14 cellular contexts compared by ENCODE assay signal in the genomic region with DNA sequence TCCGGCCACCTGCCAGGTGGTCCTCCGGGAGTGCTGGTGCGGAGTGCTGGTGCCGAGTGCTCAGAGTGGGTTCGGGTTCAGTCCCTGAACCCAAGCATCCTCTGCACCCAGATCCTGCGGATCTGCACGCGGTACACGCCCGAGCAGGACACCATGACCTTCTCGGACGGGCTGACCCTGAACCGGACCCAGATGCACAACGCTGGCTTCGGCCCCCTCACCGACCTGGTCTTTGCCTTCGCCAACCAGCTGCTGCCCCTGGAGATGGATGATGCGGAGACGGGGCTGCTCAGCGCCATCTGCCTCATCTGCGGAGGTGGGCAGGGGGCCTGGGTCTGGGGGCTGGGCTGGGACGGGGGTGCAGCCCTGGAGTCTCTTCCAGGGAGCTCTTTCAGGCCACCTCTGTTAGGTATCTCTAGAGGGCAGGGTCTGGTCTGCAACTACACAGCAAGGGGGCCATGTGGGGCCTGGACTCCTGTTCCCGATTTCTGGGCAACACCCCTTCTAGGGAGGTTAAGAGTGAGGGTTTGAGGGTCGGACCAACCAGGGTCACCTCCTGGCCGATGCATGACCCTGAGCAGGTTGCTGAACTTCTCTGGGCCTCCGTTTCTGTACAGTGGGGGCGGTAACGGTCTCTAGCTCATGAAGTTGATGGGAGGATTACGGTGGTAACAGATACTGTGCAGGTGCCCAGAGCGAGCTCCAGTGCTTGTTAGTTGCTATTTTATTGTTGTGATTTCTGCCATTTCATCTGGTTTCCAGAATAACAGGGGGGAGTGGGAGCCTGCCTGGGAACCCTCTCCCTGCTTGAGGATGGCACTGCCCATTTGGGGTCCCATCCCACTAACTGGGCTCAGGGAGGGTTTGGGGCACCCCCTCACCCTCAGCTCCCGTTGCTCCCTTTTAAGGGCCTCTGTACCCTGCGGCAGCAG. TPM values are rescaled to one million over a fixed set of nuclear protein-coding genes. Genes with fewer than 3 reads are reported as not detected.
A peak's percentile ranks its signal among the peaks of the same experiment; 100 is the strongest.
DNase-seq lines count a peak whose midpoint lies in the region; ATAC-seq and TF ChIP-seq lines count a peak whose summit lies in the region.
"Had no signal": no experiment of that assay in that cellular context is flagged by ENCODE, and none has a peak within 500 bp of the region (broad histone marks: within the 10 kb centered on the region; RNA-seq: fewer than 3 reads in every experiment).

No MANE protein-coding gene starts in this region.

- H3K4me3 ChIP-seq in breast epithelium: no peak overlapping the region
- H3K4me3 ChIP-seq in mammary epithelial cell (replicated peaks in 1 of 3; ENCODE audit: insufficient read depth in 1 of 3, low read depth in 2 of 3, low read length in 3 of 3): no peak overlapping the region
- H3K4me3 ChIP-seq in adrenal gland: no peak overlapping the region
- no peak overlapping the region for H3K4me3 ChIP-seq in testis

- no peaks in the 10 kb centered on the region for H3K36me3 ChIP-seq in breast epithelium
- H3K36me3 ChIP-seq in mammary epithelial cell (ENCODE audit: insufficient read depth, low read length): peaks cover 15% of the 10 kb centered on the region
- peaks cover 0 to 37% of the 10 kb centered on the region in 2 donors for H3K36me3 ChIP-seq in adrenal gland (replicated peaks in 1 of 2)
- no peaks in the 10 kb centered on the region for H3K36me3 ChIP-seq in testis (ENCODE audit: low read depth, missing control alignments)

- WGBS in mammary epithelial cell (ENCODE audit: low coverage, missing lambda C conversion rate): 79% methylated on average over 19 of the region's 32 CpGs
- 61 to 76% (median 71%) methylated on average over 17 to 32 of the region's 32 CpGs for WGBS in adrenal gland, 4 donors
- 65 to 76% methylated on average over 19 to 32 of the region's 32 CpGs for WGBS in testis, 2 donors

- H3K27ac ChIP-seq in breast epithelium: peak overlapping the region; percentile 61 to 82
- no peak overlapping the region for H3K27ac ChIP-seq in mammary epithelial cell (ENCODE audit: insufficient read depth, low read depth, low read length)
- peak overlapping the region in 2 of 5 donors; percentile 3 to 50 for H3K27ac ChIP-seq in adrenal gland
- peak overlapping the region; percentile 74 to 83 for H3K27ac ChIP-seq in testis

- intact Hi-C loops in breast epithelium (cut with DNase I; ENCODE audit: low total_unique reads) (loop anchor here (5.0 kb wide), 1 partner anchor 52 kb away; no protein-coding TSS in a partner anchor), mammary epithelial cell (cut with micrococcal nuclease) (loop anchor here (1.0 to 5.0 kb wide), 3 partner anchors 43 to 152 kb away; no protein-coding TSS in a partner anchor), adrenal gland (cut with DNase I) (loop anchor here in 1 of 2 donors (2.0 to 10.0 kb wide), 2 partner anchors 50 to 160 kb away; no protein-coding TSS in a partner anchor), testis (cut with DNase I; ENCODE audit: low total_unique reads) (loop anchor here (5.0 kb wide), 1 partner anchor 52 kb away; no protein-coding TSS in a partner anchor)

- no peaks in the 10 kb centered on the region for H3K27me3 ChIP-seq in breast epithelium
- H3K27me3 ChIP-seq in mammary epithelial cell (ENCODE audit: insufficient read depth, low read length): no peaks in the 10 kb centered on the region
- no peaks in the 10 kb centered on the region for H3K27me3 ChIP-seq in adrenal gland
- H3K27me3 ChIP-seq in testis: no peaks in the 10 kb centered on the region

- H3K4me3 Mint-ChIP-seq in memory B cell: no peak overlapping the region

- H3K27me3 Mint-ChIP-seq in memory B cell: no peaks in the 10 kb centered on the region
- H3K27me3 Mint-ChIP-seq: progenitor cell of endocrine pancreas had no signal

- no peak overlapping the region for H3K4me2 ChIP-seq in mammary epithelial cell (ENCODE audit: insufficient read depth, low read depth, low read length)

- DNase-seq in breast epithelium (ENCODE audit: low spot score in 2 of 2) (no peak), mammary epithelial cell (no peak), adrenal gland (peak in 4 of 7 donors; percentile 19 to 65 (median 34)), memory B cell (ENCODE audit: low spot score in 2 of 2) (peak in 1 of 2 donors; percentile 15), testis (no peak)
- no peak for DNase-seq in stimulated activated naive CD8-positive, alpha-beta T cell treated with anti-CD3 and anti-CD28 coated beads, Interleukin-15, Interleukin-2, amounts not matched to agents 100 U/mL and 50 U/mL, for 24 hours
- DNase-seq: NCI-H748 treated with DMSO at 0.1 percent for 48 hours, SHP77 treated with DMSO at 0.1 percent for 48 hours had no signal

- H3K9me3 ChIP-seq in breast epithelium: no peaks in the 10 kb centered on the region
- H3K9me3 ChIP-seq in mammary epithelial cell (replicated peaks; ENCODE audit: insufficient read depth, low read length): no peaks in the 10 kb centered on the region
- H3K9me3 ChIP-seq in adrenal gland (replicated peaks in 1 of 3): no peaks in the 10 kb centered on the region
- no peaks in the 10 kb centered on the region for H3K9me3 ChIP-seq in testis

- TF ChIP-seq CTCF in breast epithelium (IDR thresholded peaks at IDR 0.05) (no peak), mammary epithelial cell (conservative IDR thresholded peaks at IDR 0.05 in 1 of 2, IDR thresholded peaks at IDR 0.05 in 1 of 2; ENCODE audit: extremely low read depth in 1 of 2, insufficient read depth in 1 of 2, low read depth in 1 of 2, low read length in 2 of 2) (no peak), adrenal gland (IDR thresholded peaks at IDR 0.05) (no peak), testis (IDR thresholded peaks at IDR 0.05) (no peak)

- H3K4me1 ChIP-seq in breast epithelium (peaks cover 4 to 9% of the 10 kb centered on the region in 2 donors), mammary epithelial cell (ENCODE audit: insufficient read depth, low read length) (peaks cover 13% of the 10 kb centered on the region), adrenal gland (replicated peaks in 1 of 2) (peaks cover 7 to 45% of the 10 kb centered on the region in 2 donors), testis (peaks cover 57% of the 10 kb centered on the region)

- dilution Hi-C loops in mammary epithelial cell (cut with HindIII; ENCODE audit: low sequenced_read_pairs): no loop called here

- in situ Hi-C loops in mammary epithelial cell (cut with MboI; ENCODE audit: low sequenced_read_pairs in 2 of 2): loop anchor here (5.0 to 10.0 kb wide), 3 partner anchors 47 to 150 kb away; a partner anchor contains a TSS

- peaks cover 10% of the 10 kb centered on the region for H3K36me3 Mint-ChIP-seq in memory B cell

- ATAC-seq in memory B cell (ENCODE audit: low read depth) (no peak), GM18502 (IDR thresholded peaks at IDR 0.05; ENCODE audit: poor library complexity, unreplicated experiment) (no peak), HG02870 (IDR thresholded peaks at IDR 0.05; ENCODE audit: unreplicated experiment) (no peak)
- no peak for ATAC-seq in stimulated activated naive CD8-positive, alpha-beta T cell treated with anti-CD3 and anti-CD28 coated beads, Interleukin-15, Interleukin-2, amounts not matched to agents 100 U/mL and 50 U/mL, for 24 hours

- no peaks in the 10 kb centered on the region for H4K20me1 ChIP-seq in mammary epithelial cell (ENCODE audit: insufficient read depth, low read length)

- TF ChIP-seq POLR2A in breast epithelium (IDR thresholded peaks at IDR 0.05) (no peak), adrenal gland (IDR thresholded peaks at IDR 0.05) (no peak), testis (IDR thresholded peaks at IDR 0.05) (no peak)

- no TSS peak for BruUV-seq in mammary epithelial cell (replicated peaks; lab: Mats Ljungman, UMichigan)

- peaks cover 10% of the 10 kb centered on the region for H3K79me2 ChIP-seq in mammary epithelial cell (ENCODE audit: insufficient read depth, low read length)

- H3K9me3 Mint-ChIP-seq in memory B cell: no peaks in the 10 kb centered on the region

- H2AFZ ChIP-seq in mammary epithelial cell (ENCODE audit: low read depth, low read length): no peak overlapping the region

- peak overlapping the region; percentile 11 for H3K27ac Mint-ChIP-seq in memory B cell
- H3K27ac Mint-ChIP-seq: progenitor cell of endocrine pancreas had no signal

- peaks cover 21% of the 10 kb centered on the region for H3K4me1 Mint-ChIP-seq in memory B cell

- CTCF ChIA-PET in mammary epithelial cell (lab: Charles Lee; ENCODE audit: low non-redundant PET): interaction anchor here (0.7 to 1.4 kb wide), 3 partner anchors 47 to 333 kb away, joined by 3 to 13 read pairs (median 6); no protein-coding TSS in a partner anchor

- no peak overlapping the region for H3K9ac ChIP-seq in mammary epithelial cell (ENCODE audit: insufficient read depth, low read length)

RNA-seq across cellular contexts. Expression of a gene that starts 10.1 kb away (rescaled TPM):
- total RNA-seq in breast epithelium (not detected), mammary epithelial cell (under 1 TPM in 1 of 2 donors, not detected in 1; 0.67 TPM), adrenal gland (1 to 10 TPM; 1.3 to 8.7 (median 1.9) TPM), testis (1 to 10 TPM; 2.1 to 2.6 TPM)
- polyA plus RNA-seq in mammary epithelial cell (not detected), adrenal gland (not detected), testis (ENCODE audit: insufficient read depth, low read depth, low replicate concordance) (not detected)
- 0.57 TPM for polyA minus RNA-seq in mammary epithelial cell
- total RNA-seq: Daoy, LHCN-M2, progenitor cell of endocrine pancreas, urinary bladder had no signal

RNA-seq across cellular contexts. Expression of a gene that starts 45.5 kb away (rescaled TPM):
- total RNA-seq in breast epithelium (10 to 100 TPM; 14.2 to 31.2 (median 25.2) TPM), mammary epithelial cell (10 to 100 TPM; 12.7 to 26.6 TPM), adrenal gland (10 to 100 TPM; 24.8 to 51.8 (median 34.4) TPM), testis (10 to 100 TPM; 65.5 to 66.0 TPM)
- polyA plus RNA-seq in mammary epithelial cell (6.9 TPM), adrenal gland (10 to 100 TPM; 12.7 to 58.2 (median 26.8) TPM), testis (ENCODE audit: insufficient read depth, low read depth, low replicate concordance) (49.8 TPM)
- polyA minus RNA-seq in mammary epithelial cell: 18.5 TPM

Comparison
In these comparisons a context has a peak if more than half of its experiments do, and no peak if none do; other contexts are left out.
1. DNase-seq: peak in adrenal gland (4 of 7); none in breast epithelium (0 of 2), mammary epithelial cell (single experiment), testis (single experiment) and stimulated activated naive CD8-positive, alpha-beta T cell treated with anti-CD3 and anti-CD28 coated beads, Interleukin-15, Interleukin-2, amounts not matched to agents 100 U/mL and 50 U/mL, for 24 hours (single experiment).